8 cellular contexts compared by ENCODE assay signal in the genomic region with DNA sequence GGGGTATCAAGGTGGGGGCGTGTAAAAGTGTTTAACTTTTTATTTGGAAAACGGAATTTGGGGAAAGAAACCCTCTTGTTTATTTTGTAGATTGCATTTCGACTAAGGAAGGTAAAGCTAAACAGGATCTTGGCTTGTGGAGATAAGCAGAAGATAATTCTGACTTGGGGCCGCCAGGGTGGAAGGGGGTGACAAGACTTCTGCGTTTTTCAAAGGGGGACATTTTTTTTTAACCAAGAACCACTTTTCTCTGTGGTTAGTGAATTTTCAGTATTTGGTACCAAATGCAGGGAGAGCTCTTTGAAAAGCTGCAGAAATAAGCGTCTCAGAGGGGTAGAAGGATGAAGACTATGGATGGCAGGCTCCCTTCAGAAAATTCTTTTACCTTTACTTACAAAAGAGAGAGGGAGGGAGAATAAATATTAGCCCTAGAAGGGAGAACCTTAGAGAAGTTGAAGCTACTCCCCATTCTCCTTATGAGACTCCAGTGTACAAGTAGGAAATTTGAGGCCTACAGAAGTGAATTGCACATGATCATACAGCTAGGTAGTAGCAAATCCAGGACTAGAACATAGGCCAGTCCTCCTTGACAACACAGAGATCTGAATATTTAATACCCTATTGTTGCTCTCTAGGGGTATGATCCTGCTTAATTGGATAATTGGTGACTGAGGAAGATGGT. TPM values are rescaled to one million over a fixed set of nuclear protein-coding genes. Genes with fewer than 3 reads are reported as not detected.
DNase-seq lines count a peak whose midpoint lies in the region; ATAC-seq, FAIRE-seq and TF ChIP-seq lines count a peak whose summit lies in the region.

No MANE protein-coding gene starts in this region.

- FAIRE-seq in A549 (lab: Jason Lieb, UNC) = no peak

- H3K4me3 ChIP-seq in A549 (peak overlapping the region; percentile 67), HL-60 (replicated peaks; ENCODE audit: insufficient read depth, low read length) (peak overlapping the region; percentile 95), brain microvascular endothelial cell (ENCODE audit: low read depth, low read length) (peak overlapping the region; percentile 93), mononuclear cell (ENCODE audit: low read length) (peak overlapping the region; percentile 94)

- H3K4me1 ChIP-seq in A549 = peaks cover 5% of the 10 kb centered on the region; the same call in 1 of the 3 replicates
- H3K4me1 ChIP-seq in mononuclear cell (ENCODE audit: insufficient read depth, low read length) = peaks cover 20% of the 10 kb centered on the region

- H3K36me3 ChIP-seq in brain microvascular endothelial cell (replicated peaks) = peaks cover 16% of the 10 kb centered on the region

- DNase-seq in A549 (ENCODE audit: low read depth in 1 of 2, low spot score in 1 of 2) = no peak
- no peak for DNase-seq in HL-60 (ENCODE audit: low read depth in 1 of 2, low spot score in 1 of 2)
- DNase-seq in brain microvascular endothelial cell = no peak
- no peak for DNase-seq in amygdala (lab: John Stamatoyannopoulos, UW)
- DNase-seq in NCI-H2081 treated with DMSO at 0.1 percent for 48 hours (lab: John Stamatoyannopoulos, UW) = no peak
- DNase-seq in HEK293T (ENCODE audit: extremely low spot score) = no peak
- DNase-seq in UCSD-AML1 (lab: John Stamatoyannopoulos, UW; ENCODE audit: unreplicated experiment) = no peak

- no peak for TF ChIP-seq RAD21 in A549 (conservative IDR thresholded peaks at IDR 0.05 in 1 of 2, IDR thresholded peaks at IDR 0.05 in 1 of 2)

- in situ Hi-C loops in brain microvascular endothelial cell (cut with HindIII; ENCODE audit: low pct_ligation_motif_present, low sequenced_read_pairs) = no loop called here

- CTCF ChIA-PET in A549 (lab: Yijun Ruan, JAX) (interaction anchor here (0.8 to 2.6 kb wide), 10 partner anchors 8 to 274 kb away, joined by 3 to 22 read pairs (median 4); no protein-coding TSS in a partner anchor), HEK293T (lab: Yijun Ruan, JAX) (interaction anchor here (0.7 to 1.3 kb wide), 3 partner anchors 10 to 1357 kb away, joined by 4 to 5 read pairs (median 4); no protein-coding TSS in a partner anchor)

- peak overlapping the region; percentile 80 for H3K4me2 ChIP-seq in A549

- H3K27me3 ChIP-seq in HL-60 (ENCODE audit: insufficient read depth, poor library complexity, severe bottlenecking) = no peaks in the 10 kb centered on the region
- no peaks in the 10 kb centered on the region for H3K27me3 ChIP-seq in brain microvascular endothelial cell (replicated peaks)
- no peaks in the 10 kb centered on the region for H3K27me3 ChIP-seq in mononuclear cell (ENCODE audit: insufficient read depth, low read length)

- H3K9me3 ChIP-seq in A549 = no peaks in the 10 kb centered on the region
- H3K9me3 ChIP-seq in mononuclear cell (ENCODE audit: low read depth, low read length) = no peaks in the 10 kb centered on the region

- peak in 1 of 2 experiments; percentile 8; a peak in 1 of 6 replicates for ATAC-seq in A549

- 12% methylated on average over 6 of the region's 6 CpGs for WGBS in A549 (ENCODE audit: missing lambda C conversion rate)

- TF ChIP-seq CTCF in A549 (IDR thresholded peaks at IDR 0.05) (no peak), HL-60 (IDR thresholded peaks at IDR 0.05; ENCODE audit: insufficient read depth, low read length) (no peak), brain microvascular endothelial cell (IDR thresholded peaks at IDR 0.05; ENCODE audit: low read depth, low read length, missing control alignments) (no peak)

- TF ChIP-seq EP300 in A549 (IDR thresholded peaks at IDR 0.05) = no peak

- no peak for TF ChIP-seq POLR2A in A549 (IDR thresholded peaks at IDR 0.05; ENCODE audit: low read length)

- H3K27ac ChIP-seq in A549 (peak overlapping the region; percentile 81 to 93), HL-60 (replicated peaks) (peak overlapping the region; percentile 85), brain microvascular endothelial cell (peak overlapping the region; percentile 25)

- POLR2A ChIA-PET in A549 (lab: Yijun Ruan, JAX) = interaction anchor here (0.6 to 1.3 kb wide), 4 partner anchors 18 to 241 kb away, joined by 3 to 6 read pairs (median 4); no protein-coding TSS in a partner anchor
- POLR2A ChIA-PET in HEK293T (lab: Yijun Ruan, JAX) = interaction anchor here (0.7 to 1.3 kb wide), 5 partner anchors 8 to 64 kb away, joined by 3 to 11 read pairs (median 6); partner anchors contain the start of gene OXA1L

TF ChIP-seq in A549, 52 proteins besides CTCF, POLR2A, EP300 and RAD21 (continues in another document):
- TF ChIP-seq FOXS1 (CRISPR knock-in tag; IDR thresholded peaks at IDR 0.05) = no peak
- no peak for TF ChIP-seq RNF2 (IDR thresholded peaks at IDR 0.05; ENCODE audit: borderline replicate concordance, low read depth)
- no peak for TF ChIP-seq HOXB5 (CRISPR knock-in tag; IDR thresholded peaks at IDR 0.05)
- TF ChIP-seq MAFK (IDR thresholded peaks at IDR 0.05; ENCODE audit: partially characterized antibody) = no peak
- no peak for TF ChIP-seq HEYL (CRISPR knock-in tag; IDR thresholded peaks at IDR 0.05)
- TF ChIP-seq POLR2AphosphoS2 (conservative IDR thresholded peaks at IDR 0.05; ENCODE audit: low read length) = no peak
- TF ChIP-seq NFE2L2 (conservative IDR thresholded peaks at IDR 0.05; ENCODE audit: low read length) = no peak
- TF ChIP-seq, protein P1, sequence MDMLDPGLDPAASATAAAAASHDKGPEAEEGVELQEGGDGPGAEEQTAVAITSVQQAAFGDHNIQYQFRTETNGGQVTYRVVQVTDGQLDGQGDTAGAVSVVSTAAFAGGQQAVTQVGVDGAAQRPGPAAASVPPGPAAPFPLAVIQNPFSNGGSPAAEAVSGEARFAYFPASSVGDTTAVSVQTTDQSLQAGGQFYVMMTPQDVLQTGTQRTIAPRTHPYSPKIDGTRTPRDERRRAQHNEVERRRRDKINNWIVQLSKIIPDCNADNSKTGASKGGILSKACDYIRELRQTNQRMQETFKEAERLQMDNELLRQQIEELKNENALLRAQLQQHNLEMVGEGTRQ (IDR thresholded peaks at IDR 0.05) = no peak

TF ChIP-seq in HEK293T, 16 proteins besides CTCF, POLR2A, EP300 and RAD21:
- TF ChIP-seq SUZ12 (IDR thresholded peaks at IDR 0.05) = no peak
- TF ChIP-seq LEF1 (IDR thresholded peaks at IDR 0.05; ENCODE audit: borderline replicate concordance) = no peak
- no peak for TF ChIP-seq FOXA1 (IDR thresholded peaks at IDR 0.05)
- TF ChIP-seq L3MBTL2 (conservative IDR thresholded peaks at IDR 0.05) = no peak
- no peak for TF ChIP-seq FOXK2 (IDR thresholded peaks at IDR 0.05)
- TF ChIP-seq CTBP1 (IDR thresholded peaks at IDR 0.05; ENCODE audit: borderline replicate concordance) = no peak
- TF ChIP-seq SP1 (IDR thresholded peaks at IDR 0.05) = no peak
- no peak for TF ChIP-seq ARNT (IDR thresholded peaks at IDR 0.05)
- TF ChIP-seq BHLHE40 (IDR thresholded peaks at IDR 0.05; ENCODE audit: borderline replicate concordance) = no peak
- no peak for TF ChIP-seq HDGF (IDR thresholded peaks at IDR 0.05; ENCODE audit: borderline replicate concordance)
- TF ChIP-seq ZNF384 (IDR thresholded peaks at IDR 0.05) = no peak
- TF ChIP-seq TARDBP (IDR thresholded peaks at IDR 0.05) = no peak

RNA-seq across cellular contexts. Expression of gene MRPL52, which starts 0.8 kb away (rescaled TPM):
- polyA plus RNA-seq in A549 (2011; rRNA removed) = 113 and 116 TPM in 2 replicates
- 97.7 and 110 TPM in 2 replicates for polyA plus RNA-seq in A549 (2012; cell fraction: cytosol; rRNA removed)
- 56.3 and 70.8 TPM in 2 replicates for polyA plus RNA-seq in A549 (2012; cell fraction: nucleus; rRNA removed)
- polyA plus RNA-seq in A549 (2017; fragmentation: RNase III; extraction: RNeasy Plus Mini Kit Qiagen cat#74134 plus additional on column Dnase treatment) = 172 to 173 TPM (median 172 TPM) in 3 replicates
- polyA minus RNA-seq in A549 (2011; rRNA and poly(A)+ RNA removed) = 18.3 and 23.2 TPM in 2 replicates
- total RNA-seq in mononuclear cell = 8.7 TPM

RNA-seq across cellular contexts. Expression of gene MMP14, which starts 5.9 kb away (rescaled TPM):
- 1.9 and 2.5 TPM in 2 replicates for polyA plus RNA-seq in A549 (2011; rRNA removed)
- polyA plus RNA-seq in A549 (2012; cell fraction: cytosol; rRNA removed) = 1.9 TPM in 2 replicates
- 13.2 and 13.8 TPM in 2 replicates for polyA plus RNA-seq in A549 (2012; cell fraction: nucleus; rRNA removed)
- 1.1 to 2.0 TPM (median 1.5 TPM) in 3 replicates for polyA plus RNA-seq in A549 (2017; fragmentation: RNase III; extraction: RNeasy Plus Mini Kit Qiagen cat#74134 plus additional on column Dnase treatment)
- 1.7 and 2.3 TPM in 2 replicates for polyA minus RNA-seq in A549 (2011; rRNA and poly(A)+ RNA removed)
- 2.9 TPM for total RNA-seq in mononuclear cell

RNA-seq across cellular contexts. Expression of gene SLC7A7, which starts 15.2 kb away (rescaled TPM):
- polyA plus RNA-seq in A549 (2011; rRNA removed) (86.8 and 104 TPM in 2 replicates), A549 (2017; fragmentation: RNase III; extraction: RNeasy Plus Mini Kit Qiagen cat#74134 plus additional on column Dnase treatment) (30.1 to 44.2 TPM (median 39.8 TPM) in 3 replicates)
- polyA plus RNA-seq in A549 (2012; cell fraction: cytosol; rRNA removed) = 12.2 and 16.5 TPM in 2 replicates
- 13.7 and 22.7 TPM in 2 replicates for polyA plus RNA-seq in A549 (2012; cell fraction: nucleus; rRNA removed)
- 111 and 138 TPM in 2 replicates for polyA minus RNA-seq in A549 (2011; rRNA and poly(A)+ RNA removed)
- 74.8 TPM for total RNA-seq in mononuclear cell

RNA-seq across cellular contexts. Expression of gene LRP10, which starts 41.1 kb away (rescaled TPM):
- 74.3 and 99.6 TPM in 2 replicates for polyA plus RNA-seq in A549 (2011; rRNA removed)
- polyA plus RNA-seq in A549 (2012; cell fraction: cytosol; rRNA removed) = 56.1 and 79.2 TPM in 2 replicates
- polyA plus RNA-seq in A549 (2012; cell fraction: nucleus; rRNA removed) = 93.7 and 133 TPM in 2 replicates
- 45.5 to 62.9 TPM (median 57.2 TPM) in 3 replicates for polyA plus RNA-seq in A549 (2017; fragmentation: RNase III; extraction: RNeasy Plus Mini Kit Qiagen cat#74134 plus additional on column Dnase treatment)
- polyA minus RNA-seq in A549 (2011; rRNA and poly(A)+ RNA removed) = 129 and 185 TPM in 2 replicates
- 46.7 TPM for total RNA-seq in mononuclear cell

RNA-seq across cellular contexts. Expression of gene REM2, which starts 52.6 kb away (rescaled TPM):
- polyA plus RNA-seq in A549 (2011; rRNA removed) (0.29 and 0.31 TPM in 2 replicates), A549 (2017; fragmentation: RNase III; extraction: RNeasy Plus Mini Kit Qiagen cat#74134 plus additional on column Dnase treatment) (0.23 to 0.46 TPM (median 0.29 TPM) in 3 replicates)
- polyA plus RNA-seq in A549 (2012; cell fraction: cytosol; rRNA removed) = 0.21 and 0.30 TPM in 2 replicates
- 0.96 and 1.3 TPM in 2 replicates for polyA plus RNA-seq in A549 (2012; cell fraction: nucleus; rRNA removed)
- 0.39 TPM in 1 of 2 replicates, not detected in the other for polyA minus RNA-seq in A549 (2011; rRNA and poly(A)+ RNA removed)
- total RNA-seq in mononuclear cell = 2.1 TPM

Comparison
In these comparisons a context has a peak if more than half of its experiments do, and no peak if none do; other contexts are left out.
1. H3K27ac ChIP-seq: peak in every context shown above with its lines; median percentile 87 in A549; 85 in HL-60; 25 in brain microvascular endothelial cell.